Comparison of ENCODE assay signal across 7 cellular contexts in genomic region chr1:240942901-240943300, GRCh38.
"Had no signal": no experiment of that assay in that cellular context is flagged by ENCODE, and none has a peak within 500 bp of the region (broad histone marks: within the 10 kb centered on the region; RNA-seq: fewer than 3 reads in every experiment).

No MANE protein-coding gene starts in this region.

- ATAC-seq: HepG2, K562 had no signal

- H3K4me2 ChIP-seq: KMS-11 had no signal

- DNase-seq: IMR-90, KBM-7, KG1 had no signal

- H3K4me3 ChIP-seq: K562 had no signal

- H3K9ac ChIP-seq: KMS-11 had no signal

- H3K27ac ChIP-seq: HL-60, KMS-11 had no signal
